Comparison of ENCODE assay signal across 14 cellular contexts in the genomic region with DNA sequence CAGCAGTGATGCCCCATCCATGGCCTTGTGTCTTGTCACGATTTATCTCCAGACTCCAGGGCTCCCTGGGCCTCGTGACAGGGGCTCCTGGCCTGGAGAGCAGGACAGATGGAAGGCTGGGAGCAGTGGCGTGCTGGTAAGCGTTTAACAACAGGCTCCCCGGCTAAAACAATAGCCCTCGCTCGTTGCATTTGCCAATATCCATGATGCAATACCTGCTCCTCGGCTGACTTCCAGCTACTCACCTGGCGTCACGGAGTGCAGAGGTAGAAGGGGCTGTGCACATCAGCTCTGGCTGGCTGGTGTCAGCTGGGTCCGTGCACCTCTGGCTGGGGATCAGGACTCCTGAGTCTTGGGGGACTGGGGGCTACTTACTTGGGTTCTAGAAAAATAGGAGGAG. TPM values are rescaled to one million over a fixed set of nuclear protein-coding genes. Genes with fewer than 3 reads are reported as not detected.
DNase-seq lines count a peak whose midpoint lies in the region; ATAC-seq and TF ChIP-seq lines count a peak whose summit lies in the region.
"Had no signal": no experiment of that assay in that cellular context is flagged by ENCODE, and none has a peak within 500 bp of the region (broad histone marks: within the 10 kb centered on the region; RNA-seq: fewer than 3 reads in every experiment).

No MANE protein-coding gene starts in this region.

- H2BK15ac ChIP-seq in IMR-90 (ENCODE audit: low read depth, low read length), result no peak overlapping the region

- H3K4me1 ChIP-seq in IMR-90 (ENCODE audit: control insufficient read depth, insufficient read depth, low read length), result no peaks in the 10 kb centered on the region
- H3K4me1 ChIP-seq in liver (ENCODE audit: control insufficient read depth in 4 of 4, insufficient read depth in 4 of 4, low read length in 3 of 4), result peaks cover 0 to 4% (median 0%) of the 10 kb centered on the region in 4 donors
- no peaks in the 10 kb centered on the region for H3K4me1 ChIP-seq in aorta (ENCODE audit: control insufficient read depth in 1 of 2, insufficient read depth in 2 of 2, low read length in 2 of 2)

- no peak for TF ChIP-seq RAD21 in IMR-90 (IDR thresholded peaks at IDR 0.05; ENCODE audit: low read length)
- TF ChIP-seq RAD21 in liver (IDR thresholded peaks at IDR 0.05), result no peak

- no peak overlapping the region for H3K4me3 Mint-ChIP-seq in MCF 10A (ENCODE audit: unreplicated experiment)
- H3K4me3 Mint-ChIP-seq: activated T-cell treated with anti-CD3 and anti-CD28 coated beads, Interleukin-2, amount 50 U/mL, for 4 hours had no signal

- no peak overlapping the region for H4K91ac ChIP-seq in IMR-90 (ENCODE audit: insufficient read depth, low read depth, low read length)

- H3K23ac ChIP-seq in IMR-90 (ENCODE audit: low read depth, low read length), result no peak overlapping the region

- no peak for ATAC-seq in IMR-90 (ENCODE audit: low read depth)
- ATAC-seq in aorta (ENCODE audit: low FRiP score), result no peak
- no peak for ATAC-seq in GM19397 (IDR thresholded peaks at IDR 0.05; ENCODE audit: unreplicated experiment)
- ATAC-seq: activated CD4-positive, CD25-positive, alpha-beta regulatory T cell treated with anti-CD3 and anti-CD28 coated beads, Interleukin-2, amount 50 U/mL, for 24 hours; activated T-cell treated with anti-CD3 and anti-CD28 coated beads, Interleukin-2, amount 50 U/mL, for 4 hours had no signal

- H2AFZ ChIP-seq in IMR-90 (replicated peaks; ENCODE audit: low read length, poor library complexity), result no peak overlapping the region

- H3K9me3 ChIP-seq in IMR-90 (ENCODE audit: control insufficient read depth, insufficient read depth, low read length) (no peaks in the 10 kb centered on the region), liver (ENCODE audit: control insufficient read depth in 4 of 4, low read length in 3 of 4) (no peaks in the 10 kb centered on the region), aorta (ENCODE audit: control insufficient read depth, low read length) (no peaks in the 10 kb centered on the region)

- TF ChIP-seq POLR2A in IMR-90 (IDR thresholded peaks at IDR 0.05; ENCODE audit: low read depth, low read length), result no peak

- no peak overlapping the region for H2BK5ac ChIP-seq in IMR-90 (ENCODE audit: low read depth, low read length, poor library complexity, severe bottlenecking)

- no peak overlapping the region for H3K27ac ChIP-seq in IMR-90 (ENCODE audit: insufficient read depth, low read length)
- H3K27ac ChIP-seq in liver (ENCODE audit: low read depth in 1 of 2, low read length in 2 of 2), result no peak overlapping the region
- no peak overlapping the region for H3K27ac ChIP-seq in aorta (ENCODE audit: low read depth in 1 of 2, low read length in 2 of 2)

- no peaks in the 10 kb centered on the region for H3K36me3 Mint-ChIP-seq in MCF 10A (ENCODE audit: insufficient read depth, unreplicated experiment)
- H3K36me3 Mint-ChIP-seq: naive B cell had no signal

- no peak overlapping the region for H2BK120ac ChIP-seq in IMR-90 (ENCODE audit: low read depth, low read length)

- CTCF ChIA-PET in IMR-90 (lab: Yijun Ruan, JAX) (interaction anchor here (2.3 kb wide), 1 partner anchor 10 kb away, joined by 7 read pairs; no protein-coding TSS in a partner anchor), MCF 10A (lab: Yijun Ruan, JAX) (interaction anchor here (0.6 to 4.4 kb wide), 5 partner anchors 10 to 91 kb away, joined by 3 to 23 read pairs (median 5); no protein-coding TSS in a partner anchor)

- H3K4me2 ChIP-seq in IMR-90 (ENCODE audit: low read depth, low read length), result no peak overlapping the region

- H3K27me3 ChIP-seq in IMR-90 (ENCODE audit: control insufficient read depth, insufficient read depth, low read length), result peaks cover 65% of the 10 kb centered on the region
- H3K27me3 ChIP-seq in liver (ENCODE audit: control insufficient read depth in 4 of 4, insufficient read depth in 4 of 4, low read length in 3 of 4), result peaks cover 0 to 8% (median 5%) of the 10 kb centered on the region in 4 donors
- peaks cover 0 to 1% of the 10 kb centered on the region in 2 donors for H3K27me3 ChIP-seq in aorta (ENCODE audit: control insufficient read depth in 1 of 2, insufficient read depth in 2 of 2, low read length in 1 of 2)

- BruUV-seq in IMR-90 (replicated peaks; lab: Mats Ljungman, UMichigan) (no TSS peak), MCF 10A (replicated peaks; lab: Mats Ljungman, UMichigan) (no TSS peak)

- H4K5ac ChIP-seq in IMR-90 (ENCODE audit: low read depth, low read length), result no peak overlapping the region

- no peak overlapping the region for H2AK5ac ChIP-seq in IMR-90 (ENCODE audit: low read depth, low read length)

- no peak overlapping the region for H4K8ac ChIP-seq in IMR-90 (ENCODE audit: low read depth in 2 of 2, low read length in 2 of 2)

- H3K27me3 Mint-ChIP-seq in MCF 10A (ENCODE audit: insufficient read depth, unreplicated experiment), result peaks cover 52% of the 10 kb centered on the region

- H4K20me1 ChIP-seq in IMR-90 (ENCODE audit: insufficient read depth, low read length), result no peaks in the 10 kb centered on the region

- no peak overlapping the region for H3K56ac ChIP-seq in IMR-90 (ENCODE audit: extremely low read depth, insufficient read depth, low read length)

- no peak overlapping the region for H3K27ac Mint-ChIP-seq in MCF 10A (ENCODE audit: low read depth, unreplicated experiment)
- H3K27ac Mint-ChIP-seq: naive B cell had no signal

- H2AK9ac ChIP-seq in IMR-90 (replicated peaks; ENCODE audit: low read depth, low read length, poor library complexity), result no peak overlapping the region

- no peak for TF ChIP-seq CTCF in IMR-90 (conservative IDR thresholded peaks at IDR 0.05; ENCODE audit: low read depth, low read length)
- no peak for TF ChIP-seq CTCF in MCF 10A (IDR thresholded peaks at IDR 0.05; ENCODE audit: unreplicated experiment)
- no peak for TF ChIP-seq CTCF in liver (IDR thresholded peaks at IDR 0.05; ENCODE audit: low read depth, low read length, missing input control)

- no peaks in the 10 kb centered on the region for H3K79me1 ChIP-seq in IMR-90 (ENCODE audit: low read depth in 1 of 2, low read length in 2 of 2)

- H3K36me3 ChIP-seq in IMR-90 (ENCODE audit: control insufficient read depth, insufficient read depth, low read length), result no peaks in the 10 kb centered on the region
- H3K36me3 ChIP-seq in liver (ENCODE audit: control insufficient read depth in 4 of 4, insufficient read depth in 3 of 4, low read depth in 1 of 4, low read length in 3 of 4), result no peaks in the 10 kb centered on the region
- H3K36me3 ChIP-seq in aorta (ENCODE audit: control insufficient read depth in 1 of 2, insufficient read depth in 2 of 2, low read length in 1 of 2), result no peaks in the 10 kb centered on the region

- DNase-seq in DMS153 treated with DMSO at 0.1 percent for 48 hours (lab: John Stamatoyannopoulos, UW; ENCODE audit: unreplicated experiment), result peak; percentile 24
- DNase-seq in IMR-90, result no peak
- peak; percentile 87 for DNase-seq in MCF 10A (ENCODE audit: unreplicated experiment)
- no peak for DNase-seq in aorta
- DNase-seq in amniotic stem cell (lab: John Stamatoyannopoulos, UW), result no peak
- no peak for DNase-seq in OCI-M1 (lab: John Stamatoyannopoulos, UW)
- DNase-seq: activated T-cell treated with anti-CD3 and anti-CD28 coated beads, Interleukin-2, amount 50 U/mL, for 4 hours; dermis blood vessel endothelial cell; naive B cell; NCI-H526 treated with DMSO at 0.1 percent for 48 hours; stimulated activated naive CD4-positive, alpha-beta T cell treated with Interleukin-2 at 50 U/mL for 16 hours had no signal

- no peak overlapping the region for H3K4ac ChIP-seq in IMR-90 (ENCODE audit: low read depth, low read length)

- dilution Hi-C loops in IMR-90 (cut with HindIII; ENCODE audit: low sequenced_read_pairs, unreplicated experiment), result no loop called here

- no peaks in the 10 kb centered on the region for H3K9me3 Mint-ChIP-seq in MCF 10A (ENCODE audit: unreplicated experiment)
- H3K9me3 Mint-ChIP-seq: activated T-cell treated with anti-CD3 and anti-CD28 coated beads, Interleukin-2, amount 50 U/mL, for 4 hours; naive B cell had no signal

- H3K9ac ChIP-seq in IMR-90 (ENCODE audit: low read depth, low read length) (no peak overlapping the region), liver (ENCODE audit: low read depth in 1 of 2, low read length in 2 of 2) (no peak overlapping the region)

- H3K4me3 ChIP-seq in IMR-90 (ENCODE audit: insufficient read depth, low read depth, low read length) (no peak overlapping the region), liver (ENCODE audit: low read depth in 1 of 3, low read length in 3 of 3) (no peak overlapping the region), aorta (ENCODE audit: low read length in 2 of 2) (no peak overlapping the region)

- POLR2A ChIA-PET in IMR-90 (lab: Charles Lee; ENCODE audit: unreplicated experiment) (no interaction called here), MCF 10A (lab: Yijun Ruan, JAX) (interaction anchor here (1.2 to 2.6 kb wide), 4 partner anchors 10 to 68 kb away, joined by 3 to 15 read pairs (median 4); a partner anchor contains a TSS)

- H2BK20ac ChIP-seq in IMR-90 (ENCODE audit: low read depth, low read length), result no peak overlapping the region

- no peak overlapping the region for H3K14ac ChIP-seq in IMR-90 (replicated peaks; ENCODE audit: low read depth, low read length)

- WGBS in IMR-90 (ENCODE audit: extremely low coverage in 2 of 2, insufficient read length in 1 of 2), 2 experiments, result no CpG with 5 or more reads among the region's 11 CpGs
- WGBS in liver, result 22% methylated on average over 11 of the region's 11 CpGs
- 47 to 49% methylated on average over 11 of the region's 11 CpGs for WGBS in aorta, 2 donors

- H3K9me1 ChIP-seq in IMR-90 (ENCODE audit: insufficient read depth, low read length), result no peaks in the 10 kb centered on the region

- H3K18ac ChIP-seq in IMR-90 (ENCODE audit: low read depth, low read length), result no peak overlapping the region

- H3K4me1 Mint-ChIP-seq in MCF 10A (ENCODE audit: insufficient read depth, unreplicated experiment), result no peaks in the 10 kb centered on the region

- intact Hi-C loops in IMR-90 (cut with micrococcal nuclease) (no loop called here), MCF 10A (cut with micrococcal nuclease) (no loop called here), aorta (cut with DNase I) (no loop called here)

- in situ Hi-C loops in IMR-90 (cut with MboI; ENCODE audit: low sequenced_read_pairs), result no loop called here

RNA-seq across cellular contexts. Expression of a gene that starts 1.5 kb away (rescaled TPM):
- total RNA-seq in IMR-90 (2012; rRNA removed) (under 0.01 and 0.18 TPM in 2 replicates), MCF 10A (2022) (0.23 and 0.39 TPM in 2 replicates), liver (under 1 TPM in 1 of 2 donors, not detected in 1; 0.59 TPM), aorta (under 1 TPM; 0.10 to 0.18 TPM)
- polyA plus RNA-seq in IMR-90 (2012; rRNA removed) (0.17 and 0.19 TPM in 2 replicates), liver (under 1 TPM; 0.15 to 0.33 TPM), aorta (1 to 10 TPM in 1 of 2 donors, under 1 TPM in 1; 0.05 to 3.6 TPM)
- polyA plus RNA-seq in IMR-90 (2012; cell fraction: cytosol; rRNA removed), result 0.15 and 0.25 TPM in 2 replicates
- 0.05 and 0.20 TPM in 2 replicates for polyA plus RNA-seq in IMR-90 (2012; cell fraction: nucleus; rRNA removed; ENCODE audit: low replicate concordance)
- total RNA-seq: dermis blood vessel endothelial cell had no signal

RNA-seq across cellular contexts. Expression of a gene that starts 8.1 kb away (rescaled TPM):
- total RNA-seq in IMR-90 (2012; rRNA removed) (not detected in 2 replicates), MCF 10A (2022) (0.26 and 0.64 TPM in 2 replicates), liver (1 to 10 TPM in 1 of 2 donors, under 1 TPM in 1; 0.47 to 2.7 TPM), aorta (10 to 100 TPM in 1 of 2 donors, 1 to 10 TPM in 1; 3.2 to 11.4 TPM)
- polyA plus RNA-seq in IMR-90 (2012; rRNA removed) (0.07 TPM in 2 replicates), liver (1 to 10 TPM in 1 of 2 donors, under 1 TPM in 1; 0.57 to 1.3 TPM), aorta (under 1 TPM; 0.36 to 0.75 TPM)
- polyA plus RNA-seq in IMR-90 (2012; cell fraction: cytosol; rRNA removed), result 0.03 and 0.07 TPM in 2 replicates
- polyA plus RNA-seq in IMR-90 (2012; cell fraction: nucleus; rRNA removed; ENCODE audit: low replicate concordance), result 0.50 and 0.57 TPM in 2 replicates
- total RNA-seq: dermis blood vessel endothelial cell had no signal

RNA-seq across cellular contexts. Expression of a gene that starts 14.4 kb away (rescaled TPM):
- total RNA-seq in IMR-90 (2012; rRNA removed), result 16.1 and 16.8 TPM in 2 replicates
- 23.1 and 26.0 TPM in 2 replicates for polyA plus RNA-seq in IMR-90 (2012; rRNA removed)
- 19.7 and 25.7 TPM in 2 replicates for polyA plus RNA-seq in IMR-90 (2012; cell fraction: cytosol; rRNA removed)
- polyA plus RNA-seq in IMR-90 (2012; cell fraction: nucleus; rRNA removed; ENCODE audit: low replicate concordance), result 128 and 164 TPM in 2 replicates
- total RNA-seq in MCF 10A (2022), result 36.8 and 53.1 TPM in 2 replicates
- total RNA-seq in liver, result 10 to 100 TPM; 12.6 to 14.8 TPM
- polyA plus RNA-seq in liver, result 10 to 100 TPM; 10.8 TPM
- total RNA-seq in aorta, result 10 to 100 TPM; 18.9 to 29.8 TPM
- 10 to 100 TPM; 18.5 to 60.6 TPM for polyA plus RNA-seq in aorta

RNA-seq across cellular contexts. Expression of a gene that starts 14.5 kb away (rescaled TPM):
- total RNA-seq in IMR-90 (2012; rRNA removed), result 7.2 and 9.7 TPM in 2 replicates
- 57.9 and 121 TPM in 2 replicates for polyA plus RNA-seq in IMR-90 (2012; rRNA removed)
- polyA plus RNA-seq in IMR-90 (2012; cell fraction: cytosol; rRNA removed), result 41.2 and 72.4 TPM in 2 replicates
- polyA plus RNA-seq in IMR-90 (2012; cell fraction: nucleus; rRNA removed; ENCODE audit: low replicate concordance), result 15.4 and 31.6 TPM in 2 replicates
- 13.6 and 20.4 TPM in 2 replicates for total RNA-seq in MCF 10A (2022)
- 1 to 10 TPM; 1.4 to 2.2 TPM for total RNA-seq in liver
- 10 to 100 TPM; 16.3 to 17.6 TPM for polyA plus RNA-seq in liver
- total RNA-seq in aorta, result 10 to 100 TPM; 88.5 to 99.7 TPM
- polyA plus RNA-seq in aorta, result 100 to 1,000 TPM; 299 to 303 TPM

RNA-seq across cellular contexts. Expression of a gene that starts 18.1 kb away (rescaled TPM):
- total RNA-seq in IMR-90 (2012; rRNA removed), result 103 and 118 TPM in 2 replicates
- 304 and 346 TPM in 2 replicates for polyA plus RNA-seq in IMR-90 (2012; rRNA removed)
- 521 and 602 TPM in 2 replicates for polyA plus RNA-seq in IMR-90 (2012; cell fraction: cytosol; rRNA removed)
- polyA plus RNA-seq in IMR-90 (2012; cell fraction: nucleus; rRNA removed; ENCODE audit: low replicate concordance), result 187 and 632 TPM in 2 replicates
- total RNA-seq in MCF 10A (2022), result 436 and 641 TPM in 2 replicates
- total RNA-seq in liver, result 1 to 10 TPM; 7.9 to 8.8 TPM
- 10 to 100 TPM in 1 of 2 donors, 1 to 10 TPM in 1; 9.4 to 35.5 TPM for polyA plus RNA-seq in liver
- total RNA-seq in aorta, result 100 to 1,000 TPM in 1 of 2 donors, 10 to 100 TPM in 1; 60.4 to 271 TPM
- 100 to 1,000 TPM in 1 of 2 donors, 10 to 100 TPM in 1; 84.9 to 107 TPM for polyA plus RNA-seq in aorta

Comparison
In these comparisons a context has a peak if more than half of its experiments do, and no peak if none do; other contexts are left out.
1. DNase-seq: peak in DMS153 treated with DMSO at 0.1 percent for 48 hours (single experiment) and MCF 10A (single experiment); none in IMR-90 (single experiment), aorta (0 of 2), amniotic stem cell (single experiment) and OCI-M1 (single experiment).